In the genomic region with DNA sequence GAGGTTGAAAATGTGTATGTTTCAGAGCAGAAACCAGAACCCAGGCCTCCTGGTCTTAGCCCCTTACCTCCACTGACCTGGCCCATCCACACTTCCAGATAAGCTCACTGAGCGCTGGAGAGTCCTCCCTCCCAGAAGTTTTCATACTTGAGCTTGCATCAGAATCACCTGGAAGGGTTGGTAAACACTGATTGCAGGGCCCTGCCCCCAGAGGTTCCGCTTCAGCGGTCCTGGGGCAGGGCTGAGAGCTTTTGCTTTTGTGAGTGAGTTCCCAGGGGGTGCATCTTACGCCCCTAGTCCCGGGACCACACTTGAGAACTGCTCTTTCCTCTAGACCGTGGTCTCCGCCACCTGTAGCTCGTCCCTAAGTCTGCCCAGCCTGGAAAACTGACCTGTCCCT, we compare ENCODE assay signal across 2 cellular contexts.
A peak's percentile ranks its signal among the peaks of the same experiment; 100 is the strongest.
TF ChIP-seq lines count a peak whose summit lies in the region.

No MANE protein-coding gene starts in this region.

TF ChIP-seq in HEK293, 187 proteins besides CTCF, POLR2A, EP300 and RAD21:
- peak; percentile 70 for TF ChIP-seq ZBTB20 (tag by site-specific recombination; IDR thresholded peaks at IDR 0.05)
- TF ChIP-seq, protein P1, sequence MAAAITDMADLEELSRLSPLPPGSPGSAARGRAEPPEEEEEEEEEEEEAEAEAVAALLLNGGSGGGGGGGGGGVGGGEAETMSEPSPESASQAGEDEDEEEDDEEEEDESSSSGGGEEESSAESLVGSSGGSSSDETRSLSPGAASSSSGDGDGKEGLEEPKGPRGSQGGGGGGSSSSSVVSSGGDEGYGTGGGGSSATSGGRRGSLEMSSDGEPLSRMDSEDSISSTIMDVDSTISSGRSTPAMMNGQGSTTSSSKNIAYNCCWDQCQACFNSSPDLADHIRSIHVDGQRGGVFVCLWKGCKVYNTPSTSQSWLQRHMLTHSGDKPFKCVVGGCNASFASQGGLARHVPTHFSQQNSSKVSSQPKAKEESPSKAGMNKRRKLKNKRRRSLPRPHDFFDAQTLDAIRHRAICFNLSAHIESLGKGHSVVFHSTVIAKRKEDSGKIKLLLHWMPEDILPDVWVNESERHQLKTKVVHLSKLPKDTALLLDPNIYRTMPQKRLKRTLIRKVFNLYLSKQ (tag by site-specific recombination; IDR thresholded peaks at IDR 0.05; ENCODE audit: borderline replicate concordance) = no peak
- TF ChIP-seq SCRT2 (tag by site-specific recombination; IDR thresholded peaks at IDR 0.05) = peak; percentile 64

TF ChIP-seq in HepG2, 621 proteins besides CTCF, POLR2A, EP300 and RAD21:
- TF ChIP-seq, protein P2, sequence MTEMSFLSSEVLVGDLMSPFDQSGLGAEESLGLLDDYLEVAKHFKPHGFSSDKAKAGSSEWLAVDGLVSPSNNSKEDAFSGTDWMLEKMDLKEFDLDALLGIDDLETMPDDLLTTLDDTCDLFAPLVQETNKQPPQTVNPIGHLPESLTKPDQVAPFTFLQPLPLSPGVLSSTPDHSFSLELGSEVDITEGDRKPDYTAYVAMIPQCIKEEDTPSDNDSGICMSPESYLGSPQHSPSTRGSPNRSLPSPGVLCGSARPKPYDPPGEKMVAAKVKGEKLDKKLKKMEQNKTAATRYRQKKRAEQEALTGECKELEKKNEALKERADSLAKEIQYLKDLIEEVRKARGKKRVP (CRISPR knock-in tag; IDR thresholded peaks at IDR 0.05) = peak in 1 of 2 experiments; percentile 51; a peak in 2 of 4 replicates
- TF ChIP-seq RAD51 (IDR thresholded peaks at IDR 0.05; ENCODE audit: borderline replicate concordance) = no peak
- no peak for TF ChIP-seq PCBP2 (optimal IDR thresholded peaks at IDR 0.05; ENCODE audit: low read depth, low read length, poor library complexity, severe bottlenecking)
- TF ChIP-seq ARID2 (CRISPR knock-in tag; IDR thresholded peaks at IDR 0.05; ENCODE audit: borderline replicate concordance) = no peak
